ENCODE assay signal across 23 cellular contexts in genomic region chr7:69049341-69049740, GRCh38.
"Had no signal": no experiment of that assay in that cellular context is flagged by ENCODE, and none has a peak within 500 bp of the region (broad histone marks: within the 10 kb centered on the region; RNA-seq: fewer than 3 reads in every experiment).

No MANE protein-coding gene starts in this region.

- H3K4me3 Mint-ChIP-seq: activated CD4-positive, alpha-beta T cell treated with anti-CD3 and anti-CD28 coated beads, Interleukin-2, amount 10 ng/mL, durations not matched to agents 24 days and 14 days; activated CD8-positive, alpha-beta T cell treated with anti-CD3 and anti-CD28 coated beads for 36 hours; activated naive CD8-positive, alpha-beta T cell treated with anti-CD3 and anti-CD28 coated beads for 36 hours; activated T-helper 17 cell treated with anti-CD3 and anti-CD28 coated beads, Interleukin-2, amount 50 U/mL, for 72 hours had no signal

- H3K27me3 Mint-ChIP-seq: activated CD4-positive, alpha-beta T cell treated with anti-CD3 and anti-CD28 coated beads, Interleukin-2, amount 10 ng/mL, durations not matched to agents 24 days and 14 days; activated CD8-positive, alpha-beta T cell treated with anti-CD3 and anti-CD28 coated beads for 36 hours; activated naive CD8-positive, alpha-beta T cell treated with anti-CD3 and anti-CD28 coated beads for 36 hours; activated T-helper 17 cell treated with anti-CD3 and anti-CD28 coated beads, Interleukin-2, amount 50 U/mL, for 72 hours had no signal

- H3K4me1 Mint-ChIP-seq: activated CD4-positive, alpha-beta T cell treated with anti-CD3 and anti-CD28 coated beads, Interleukin-2, amount 10 ng/mL, durations not matched to agents 24 days and 14 days; activated naive CD8-positive, alpha-beta T cell treated with anti-CD3 and anti-CD28 coated beads for 36 hours; activated T-helper 17 cell treated with anti-CD3 and anti-CD28 coated beads, Interleukin-2, amount 50 U/mL, for 72 hours had no signal

- H3K27ac Mint-ChIP-seq: activated CD4-positive, alpha-beta T cell treated with anti-CD3 and anti-CD28 coated beads, Interleukin-2, amount 10 ng/mL, durations not matched to agents 24 days and 14 days; activated CD8-positive, alpha-beta T cell treated with anti-CD3 and anti-CD28 coated beads for 36 hours; activated naive CD8-positive, alpha-beta T cell treated with anti-CD3 and anti-CD28 coated beads for 36 hours; activated T-helper 17 cell treated with anti-CD3 and anti-CD28 coated beads, Interleukin-2, amount 50 U/mL, for 72 hours had no signal

- ATAC-seq: activated CD8-positive, alpha-beta T cell treated with anti-CD3 and anti-CD28 coated beads for 36 hours; activated T-helper 17 cell treated with anti-CD3 and anti-CD28 coated beads, Interleukin-2, amount 50 U/mL, for 72 hours; left lobe of liver had no signal

- DNase-seq: activated CD4-positive, alpha-beta T cell treated with anti-CD3 and anti-CD28 coated beads, Interleukin-2, amount 10 ng/mL, durations not matched to agents 24 days and 14 days; activated CD8-positive, alpha-beta T cell treated with anti-CD3 and anti-CD28 coated beads for 36 hours; activated naive CD4-positive, alpha-beta T cell; activated naive CD8-positive, alpha-beta T cell treated with anti-CD3 and anti-CD28 coated beads for 36 hours; activated T-cell treated with anti-CD3 and anti-CD28 coated beads, Interleukin-2, amount 50 U/mL, for 1 hour; amniotic stem cell; effector CD8-positive, alpha-beta T cell; esophagus squamous epithelium; foreskin fibroblast; glutamatergic neuron; hypothalamus; midbrain; occipital lobe; retina; spleen; stimulated activated CD8-positive, alpha-beta memory T cell treated with anti-CD3 and anti-CD28 coated beads, Interleukin-4, amount 100 ng/mL, for 48 hours; stimulated activated naive CD4-positive, alpha-beta T cell; substantia nigra; tibial artery had no signal

- H3K36me3 Mint-ChIP-seq: activated naive CD8-positive, alpha-beta T cell treated with anti-CD3 and anti-CD28 coated beads for 36 hours had no signal

- FAIRE-seq: endothelial cell of umbilical vein, keratinocyte had no signal
